13 cellular contexts compared by ENCODE assay signal in genomic region chr12:54019111-54019811, GRCh38. TPM values are rescaled to one million over a fixed set of nuclear protein-coding genes. Genes with fewer than 3 reads are reported as not detected.
DNase-seq lines count a peak whose midpoint lies in the region; ATAC-seq and TF ChIP-seq lines count a peak whose summit lies in the region.
"Had no signal": no experiment of that assay in that cellular context is flagged by ENCODE, and none has a peak within 500 bp of the region (broad histone marks: within the 10 kb centered on the region; RNA-seq: fewer than 3 reads in every experiment).

No MANE protein-coding gene starts in this region.

- peaks cover 18% of the 10 kb centered on the region for H3K4me1 Mint-ChIP-seq in activated naive CD8-positive, alpha-beta T cell (ENCODE audit: low read depth)
- H3K4me1 Mint-ChIP-seq in activated naive CD8-positive, alpha-beta T cell treated with anti-CD3 and anti-CD28 coated beads, Interleukin-2, amount 50 U/mL, for 24 hours: peaks cover 17% of the 10 kb centered on the region

- H3K4me1 ChIP-seq in upper lobe of right lung: peaks cover 5% of the 10 kb centered on the region

- in situ Hi-C loops in astrocyte of the spinal cord (cut with HindIII; ENCODE audit: low sequenced_read_pairs): loop anchor here (25.0 kb wide), 1 partner anchor 168 kb away; the partner anchor contains the start of gene SMUG1

- H3K36me3 ChIP-seq in upper lobe of right lung: no peaks in the 10 kb centered on the region

- peak overlapping the region; percentile 64 for H3K4me3 ChIP-seq in astrocyte of the spinal cord (ENCODE audit: low read depth, low read length)
- peak overlapping the region; percentile 35 for H3K4me3 ChIP-seq in upper lobe of right lung

- H3K4me3 Mint-ChIP-seq in activated naive CD8-positive, alpha-beta T cell: peak overlapping the region; percentile 13
- H3K4me3 Mint-ChIP-seq in activated naive CD8-positive, alpha-beta T cell treated with anti-CD3 and anti-CD28 coated beads, Interleukin-2, amount 50 U/mL, for 24 hours: no peak overlapping the region

- H3K9me3 Mint-ChIP-seq in activated naive CD8-positive, alpha-beta T cell (ENCODE audit: low read depth): no peaks in the 10 kb centered on the region
- no peaks in the 10 kb centered on the region for H3K9me3 Mint-ChIP-seq in activated naive CD8-positive, alpha-beta T cell treated with anti-CD3 and anti-CD28 coated beads, Interleukin-2, amount 50 U/mL, for 24 hours
- H3K9me3 Mint-ChIP-seq: activated T-helper 2 cell treated with anti-CD3 and anti-CD28 coated beads, Interferon-gamma antibody, Interleukin-2, Interleukin-4, amounts not matched to agents 10 μg/mL and 5 μg/mL and 100 μg/mL, durations not matched to agents 14 hours and 24 hours and 36 hours had no signal

- intact Hi-C loops in upper lobe of right lung (cut with DNase I): no loop called here

- no peak for ATAC-seq in activated naive CD8-positive, alpha-beta T cell treated with anti-CD3 and anti-CD28 coated beads, Interleukin-2, amount 50 U/mL, for 24 hours
- no peak for ATAC-seq in upper lobe of right lung
- no peak for ATAC-seq in GM21619 (IDR thresholded peaks at IDR 0.05; ENCODE audit: unreplicated experiment)

- peaks cover 28% of the 10 kb centered on the region for H3K27me3 Mint-ChIP-seq in activated naive CD8-positive, alpha-beta T cell
- peaks cover 78% of the 10 kb centered on the region for H3K27me3 Mint-ChIP-seq in activated naive CD8-positive, alpha-beta T cell treated with anti-CD3 and anti-CD28 coated beads, Interleukin-2, amount 50 U/mL, for 24 hours

- H3K27ac Mint-ChIP-seq in activated naive CD8-positive, alpha-beta T cell: no peak overlapping the region
- no peak overlapping the region for H3K27ac Mint-ChIP-seq in activated naive CD8-positive, alpha-beta T cell treated with anti-CD3 and anti-CD28 coated beads, Interleukin-2, amount 50 U/mL, for 24 hours
- H3K27ac Mint-ChIP-seq: activated T-helper 2 cell treated with anti-CD3 and anti-CD28 coated beads, Interferon-gamma antibody, Interleukin-2, Interleukin-4, amounts not matched to agents 10 μg/mL and 5 μg/mL and 100 μg/mL, durations not matched to agents 14 hours and 24 hours and 36 hours had no signal

- DNase-seq in activated naive CD8-positive, alpha-beta T cell treated with anti-CD3 and anti-CD28 coated beads, Interleukin-2, amount 50 U/mL, for 24 hours: no peak
- DNase-seq in astrocyte of the spinal cord (ENCODE audit: low read depth, low spot score): no peak
- DNase-seq in myocyte (ENCODE audit: low read depth): peak; percentile 59
- no peak for DNase-seq in upper lobe of right lung
- DNase-seq in stimulated activated CD4-positive, alpha-beta T cell treated with anti-CD3 and anti-CD28 coated beads, Interleukin-1b, Interleukin-23, amount 100 ng/mL, for 48 hours: no peak
- DNase-seq in AG08396 (ENCODE audit: low spot score): no peak
- DNase-seq: cortex of kidney; stimulated activated naive CD4-positive, alpha-beta T cell had no signal

- TF ChIP-seq CTCF in astrocyte of the spinal cord (IDR thresholded peaks at IDR 0.05; ENCODE audit: low read depth, low read length): no peak
- no peak for TF ChIP-seq CTCF in upper lobe of right lung (IDR thresholded peaks at IDR 0.05)

- H3K27me3 ChIP-seq in upper lobe of right lung: peaks cover 96% of the 10 kb centered on the region

- H3K9me3 ChIP-seq in upper lobe of right lung: no peaks in the 10 kb centered on the region

- no peaks in the 10 kb centered on the region for H3K36me3 Mint-ChIP-seq in activated naive CD8-positive, alpha-beta T cell
- H3K36me3 Mint-ChIP-seq in activated naive CD8-positive, alpha-beta T cell treated with anti-CD3 and anti-CD28 coated beads, Interleukin-2, amount 50 U/mL, for 24 hours (ENCODE audit: low read depth): no peaks in the 10 kb centered on the region

- H3K27ac ChIP-seq in upper lobe of right lung: peak overlapping the region; percentile 65

RNA-seq across cellular contexts. Expression of gene HOXC6, which starts 9.0 kb away (rescaled TPM):
- total RNA-seq in myocyte: 1.6 and 2.3 TPM in 2 replicates
- 21.8 TPM for polyA plus RNA-seq in myocyte (2012)
- 1.4 TPM for total RNA-seq in upper lobe of right lung
- total RNA-seq: activated T-helper 2 cell treated with anti-CD3 and anti-CD28 coated beads, Interferon-gamma antibody, Interleukin-2, Interleukin-4, amounts not matched to agents 10 μg/mL and 5 μg/mL and 100 μg/mL, durations not matched to agents 14 hours and 24 hours and 36 hours had no signal

RNA-seq across cellular contexts. Expression of gene HOXC8, which starts 10.5 kb away (rescaled TPM):
- total RNA-seq in myocyte (9.9 and 11.4 TPM in 2 replicates), upper lobe of right lung (0.55 TPM)
- 23.7 TPM for polyA plus RNA-seq in myocyte (2012)
- total RNA-seq: activated T-helper 2 cell treated with anti-CD3 and anti-CD28 coated beads, Interferon-gamma antibody, Interleukin-2, Interleukin-4, amounts not matched to agents 10 μg/mL and 5 μg/mL and 100 μg/mL, durations not matched to agents 14 hours and 24 hours and 36 hours had no signal

RNA-seq across cellular contexts. Expression of gene HOXC5, which starts 13.6 kb away (rescaled TPM):
- total RNA-seq in myocyte (1.2 and 1.4 TPM in 2 replicates), upper lobe of right lung (not detected)
- polyA plus RNA-seq in myocyte (2012): 0.71 TPM
- total RNA-seq: activated T-helper 2 cell treated with anti-CD3 and anti-CD28 coated beads, Interferon-gamma antibody, Interleukin-2, Interleukin-4, amounts not matched to agents 10 μg/mL and 5 μg/mL and 100 μg/mL, durations not matched to agents 14 hours and 24 hours and 36 hours; H4 had no signal
- polyA plus RNA-seq: BJ had no signal

RNA-seq across cellular contexts. Expression of gene HOXC9, which starts 19.3 kb away (rescaled TPM):
- total RNA-seq in myocyte: 9.6 and 11.7 TPM in 2 replicates
- 11.8 TPM for polyA plus RNA-seq in myocyte (2012)
- total RNA-seq in upper lobe of right lung: 0.61 TPM
- total RNA-seq: activated T-helper 2 cell treated with anti-CD3 and anti-CD28 coated beads, Interferon-gamma antibody, Interleukin-2, Interleukin-4, amounts not matched to agents 10 μg/mL and 5 μg/mL and 100 μg/mL, durations not matched to agents 14 hours and 24 hours and 36 hours had no signal

RNA-seq across cellular contexts. Expression of gene HOXC10, which starts 34.3 kb away (rescaled TPM):
- total RNA-seq in myocyte (3.7 and 4.0 TPM in 2 replicates), upper lobe of right lung (not detected)
- 16.6 TPM for polyA plus RNA-seq in myocyte (2012)
- total RNA-seq: activated T-helper 2 cell treated with anti-CD3 and anti-CD28 coated beads, Interferon-gamma antibody, Interleukin-2, Interleukin-4, amounts not matched to agents 10 μg/mL and 5 μg/mL and 100 μg/mL, durations not matched to agents 14 hours and 24 hours and 36 hours had no signal
